8 cellular contexts compared by ENCODE assay signal in genomic region chr17:7004398-7005253, GRCh38. TPM values are rescaled to one million over a fixed set of nuclear protein-coding genes. Genes with fewer than 3 reads are reported as not detected.
DNase-seq lines count a peak whose midpoint lies in the region; ATAC-seq, FAIRE-seq and TF ChIP-seq lines count a peak whose summit lies in the region.

No MANE protein-coding gene starts in this region.

- no peak overlapping the region for H2AK5ac ChIP-seq in mesenchymal stem cell (ENCODE audit: low read length, severe bottlenecking)

- no peak overlapping the region for H3K27ac ChIP-seq in mesenchymal stem cell (ENCODE audit: low read length, poor library complexity, severe bottlenecking)

- no peak overlapping the region for H3K18ac ChIP-seq in mesenchymal stem cell (ENCODE audit: low read depth in 1 of 2, low read length in 2 of 2)

- no CpG with 5 or more reads among the region's 2 CpGs for WGBS in mesenchymal stem cell

- no peak overlapping the region for H3K14ac ChIP-seq in mesenchymal stem cell (ENCODE audit: low read length in 2 of 2)

- DNase-seq in BE2C (no peak), GM18507 (ENCODE audit: extremely low spot score, insufficient read length, low read depth) (peak; percentile 35), NCI-H128 (lab: John Stamatoyannopoulos, UW; ENCODE audit: unreplicated experiment) (peak; percentile 61), SK-N-DZ (ENCODE audit: low spot score) (peak; percentile 80), dedifferentiated amniotic fluid mesenchymal stem cell (ENCODE audit: extremely low spot score) (peak; percentile 73), mesenchymal stem cell (peak; percentile 73), 8988T (no peak)

- H3K4me1 ChIP-seq in BE2C (no peaks in the 10 kb centered on the region), mesenchymal stem cell (ENCODE audit: control insufficient read depth, insufficient read depth, low read depth, low read length) (no peaks in the 10 kb centered on the region)

- ATAC-seq in HG03457 (IDR thresholded peaks at IDR 0.05; ENCODE audit: unreplicated experiment) = no peak

- FAIRE-seq in GM18507 (lab: Jason Lieb, UNC) = peak; percentile 93

- H3K4me2 ChIP-seq in mesenchymal stem cell (ENCODE audit: low read length, poor library complexity, severe bottlenecking) = no peak overlapping the region

- no peak overlapping the region for H2AFZ ChIP-seq in mesenchymal stem cell (ENCODE audit: low read depth, low read length)

- no peak overlapping the region for H4K8ac ChIP-seq in mesenchymal stem cell (ENCODE audit: low read length)

- no peak overlapping the region for H2BK5ac ChIP-seq in mesenchymal stem cell (ENCODE audit: low read depth, low read length, poor library complexity, severe bottlenecking)

- H2BK15ac ChIP-seq in mesenchymal stem cell (ENCODE audit: low read depth, poor library complexity, severe bottlenecking) = no peak overlapping the region

- peak; percentile 66 for TF ChIP-seq CTCF in BE2C (IDR thresholded peaks at IDR 0.05; ENCODE audit: low read depth, low read length)

- H2BK120ac ChIP-seq in mesenchymal stem cell (ENCODE audit: low read depth, low read length) = no peak overlapping the region

- H3K23ac ChIP-seq in mesenchymal stem cell (ENCODE audit: low read length in 2 of 2) = no peak overlapping the region

- H3K36me3 ChIP-seq in BE2C = no peaks in the 10 kb centered on the region
- H3K36me3 ChIP-seq in mesenchymal stem cell (ENCODE audit: control insufficient read depth in 1 of 2, insufficient read depth in 2 of 2, low read depth in 1 of 2, low read length in 2 of 2) = peaks cover 45 to 55% of the 10 kb centered on the region in 2 experiments

- H4K91ac ChIP-seq in mesenchymal stem cell (ENCODE audit: low read length) = no peak overlapping the region

- no peaks in the 10 kb centered on the region for H3K9me3 ChIP-seq in BE2C
- H3K9me3 ChIP-seq in mesenchymal stem cell (ENCODE audit: control insufficient read depth, low read length) = no peaks in the 10 kb centered on the region

- H3K4ac ChIP-seq in mesenchymal stem cell (ENCODE audit: low read depth in 1 of 2, low read length in 2 of 2) = no peak overlapping the region

- H2BK12ac ChIP-seq in mesenchymal stem cell (ENCODE audit: low read length in 2 of 2) = no peak overlapping the region

- no peak overlapping the region for H3K4me3 ChIP-seq in BE2C (ENCODE audit: low read depth, low read length)
- no peak overlapping the region for H3K4me3 ChIP-seq in mesenchymal stem cell (ENCODE audit: insufficient read depth in 1 of 2, low read depth in 1 of 2, low read length in 2 of 2)

- H3K27me3 ChIP-seq in BE2C (no peaks in the 10 kb centered on the region), mesenchymal stem cell (ENCODE audit: control insufficient read depth in 1 of 2, insufficient read depth in 1 of 2, low read length in 2 of 2) (no peaks in the 10 kb centered on the region)

- H3K9ac ChIP-seq in mesenchymal stem cell (ENCODE audit: low read length) = no peak overlapping the region

- H3K79me1 ChIP-seq in mesenchymal stem cell (replicated peaks; ENCODE audit: low read length, poor library complexity, severe bottlenecking) = peaks cover 44% of the 10 kb centered on the region

RNA-seq across cellular contexts. Expression of gene RNASEK, which starts 7.8 kb away (rescaled TPM):
- polyA plus RNA-seq in BE2C (2012; ENCODE audit: insufficient read depth, insufficient read length, low read depth) = 154 TPM
- 268 and 362 TPM in 2 replicates for polyA plus RNA-seq in SK-N-DZ (2014; cell fraction: cytosol; rRNA removed)
- 116 and 159 TPM in 2 replicates for polyA plus RNA-seq in SK-N-DZ (2014; cell fraction: nucleus; rRNA removed)
- 865 TPM for polyA plus RNA-seq in mesenchymal stem cell (2013, experiment 1 of 2)
- 846 TPM for polyA plus RNA-seq in mesenchymal stem cell (2013, experiment 2 of 2)

RNA-seq across cellular contexts. Expression of gene ALOX12, which starts 8.8 kb away (rescaled TPM):
- polyA plus RNA-seq in BE2C (2012; ENCODE audit: insufficient read depth, insufficient read length, low read depth) = 0.19 TPM
- not detected in 2 replicates for polyA plus RNA-seq in SK-N-DZ (2014; cell fraction: cytosol; rRNA removed)
- polyA plus RNA-seq in SK-N-DZ (2014; cell fraction: nucleus; rRNA removed) = not detected in 2 replicates
- polyA plus RNA-seq in mesenchymal stem cell (2013, experiment 1 of 2) = not detected
- not detected for polyA plus RNA-seq in mesenchymal stem cell (2013, experiment 2 of 2)

RNA-seq across cellular contexts. Expression of gene BCL6B, which starts 18.2 kb away (rescaled TPM):
- polyA plus RNA-seq in BE2C (2012; ENCODE audit: insufficient read depth, insufficient read length, low read depth) = 0.62 TPM
- 0.26 and 0.74 TPM in 2 replicates for polyA plus RNA-seq in SK-N-DZ (2014; cell fraction: cytosol; rRNA removed)
- polyA plus RNA-seq in SK-N-DZ (2014; cell fraction: nucleus; rRNA removed) = 0.17 and 0.20 TPM in 2 replicates
- 0.01 TPM for polyA plus RNA-seq in mesenchymal stem cell (2013, experiment 1 of 2)
- polyA plus RNA-seq in mesenchymal stem cell (2013, experiment 2 of 2) = 0.04 TPM

RNA-seq across cellular contexts. Expression of gene SLC16A13, which starts 31.2 kb away (rescaled TPM):
- not detected for polyA plus RNA-seq in BE2C (2012; ENCODE audit: insufficient read depth, insufficient read length, low read depth)
- polyA plus RNA-seq in SK-N-DZ (2014; cell fraction: cytosol; rRNA removed) = not detected in 2 replicates
- not detected in 2 replicates for polyA plus RNA-seq in SK-N-DZ (2014; cell fraction: nucleus; rRNA removed)
- polyA plus RNA-seq in mesenchymal stem cell (2013, experiment 1 of 2) = 8.4 TPM
- 8.0 TPM for polyA plus RNA-seq in mesenchymal stem cell (2013, experiment 2 of 2)

RNA-seq across cellular contexts. Expression of gene SLC16A11, which starts 39.3 kb away (rescaled TPM):
- polyA plus RNA-seq in BE2C (2012; ENCODE audit: insufficient read depth, insufficient read length, low read depth) = not detected
- polyA plus RNA-seq in SK-N-DZ (2014; cell fraction: cytosol; rRNA removed) = not detected in 2 replicates
- polyA plus RNA-seq in SK-N-DZ (2014; cell fraction: nucleus; rRNA removed) = 1.3 and 1.6 TPM in 2 replicates
- polyA plus RNA-seq in mesenchymal stem cell (2013, experiment 1 of 2) = 0.21 TPM
- 0.30 TPM for polyA plus RNA-seq in mesenchymal stem cell (2013, experiment 2 of 2)

Comparison
In these comparisons a context has a peak if more than half of its experiments do, and no peak if none do; other contexts are left out.
1. DNase-seq: peak in GM18507 (single experiment), NCI-H128 (single experiment), SK-N-DZ (single experiment), dedifferentiated amniotic fluid mesenchymal stem cell (single experiment) and mesenchymal stem cell (single experiment); none in BE2C (single experiment) and 8988T (single experiment).